In genomic region chr4:6563935-6564645, GRCh38 we compare ENCODE assay signal across 12 cellular contexts. TPM values are rescaled to one million over a fixed set of nuclear protein-coding genes. Genes with fewer than 3 reads are reported as not detected.
DNase-seq lines count a peak whose midpoint lies in the region; ATAC-seq and TF ChIP-seq lines count a peak whose summit lies in the region.
"Had no signal": no experiment of that assay in that cellular context is flagged by ENCODE, and none has a peak within 500 bp of the region (broad histone marks: within the 10 kb centered on the region; RNA-seq: fewer than 3 reads in every experiment).

No MANE protein-coding gene starts in this region.

- 11% methylated on average over 66 of the region's 66 CpGs for WGBS in ectodermal cell, 2 experiments

- no peak for TF ChIP-seq EP300 in neural cell (conservative IDR thresholded peaks at IDR 0.05; ENCODE audit: poor library complexity, severe bottlenecking)

- TF ChIP-seq CTCF in neural cell (IDR thresholded peaks at IDR 0.05; ENCODE audit: poor library complexity, severe bottlenecking): no peak

- DNase-seq in posterior vena cava (ENCODE audit: low spot score) (no peak), ureter (ENCODE audit: low spot score) (no peak)
- DNase-seq in activated CD4-positive, alpha-beta T cell treated with anti-CD3 and anti-CD28 coated beads, Interleukin-2, amount 50 U/mL, for 4 hours: no peak
- DNase-seq: CD4-positive, alpha-beta memory T cell; natural killer cell; SHP77 treated with DMSO at 0.1 percent for 48 hours had no signal

- H3K4me3 ChIP-seq in ACC112 (ENCODE audit: low read depth, low read length) (peak overlapping the region; percentile 50), HUES6 (ENCODE audit: low read depth, low read length) (peak overlapping the region; percentile 46), ectodermal cell (ENCODE audit: insufficient read depth, low read depth, low read length) (peak overlapping the region; percentile 13), neural cell (ENCODE audit: low read length) (peak overlapping the region; percentile 62)

- H3K79me2 ChIP-seq in ACC112 (ENCODE audit: control insufficient read depth, insufficient read depth, low read length, unreplicated experiment): no peaks in the 10 kb centered on the region
- H3K79me2 ChIP-seq in neural cell (replicated peaks; ENCODE audit: insufficient read depth, low read length): no peaks in the 10 kb centered on the region

- H3F3A ChIP-seq in neural cell (ENCODE audit: insufficient read depth, low read length, poor library complexity, severe bottlenecking): no peaks in the 10 kb centered on the region

- H2AFZ ChIP-seq in ACC112 (ENCODE audit: low read length, unreplicated experiment) (no peak overlapping the region), neural cell (ENCODE audit: low read depth, low read length) (no peak overlapping the region)

- no peak overlapping the region for H3K27ac ChIP-seq in ACC112 (ENCODE audit: low read depth, low read length)
- H3K27ac ChIP-seq in HUES6 (ENCODE audit: low read depth, low read length): no peak overlapping the region
- H3K27ac ChIP-seq in ectodermal cell (ENCODE audit: insufficient read depth, low read depth, low read length, poor library complexity, severe bottlenecking): no peak overlapping the region
- H3K27ac ChIP-seq in neural cell (ENCODE audit: low read length): no peak overlapping the region
- H3K27ac ChIP-seq: HL-60 had no signal

- no peaks in the 10 kb centered on the region for H3K9me2 ChIP-seq in neural cell (ENCODE audit: insufficient read depth, low read length)

- no peak for ATAC-seq in GM21737 (IDR thresholded peaks at IDR 0.05; ENCODE audit: unreplicated experiment)
- ATAC-seq: natural killer cell had no signal

- no peaks in the 10 kb centered on the region for H3K36me3 ChIP-seq in ACC112 (ENCODE audit: insufficient read depth, low read length)
- H3K36me3 ChIP-seq in HUES6 (ENCODE audit: control insufficient read depth, insufficient read depth, low read length): no peaks in the 10 kb centered on the region
- no peaks in the 10 kb centered on the region for H3K36me3 ChIP-seq in ectodermal cell (ENCODE audit: control insufficient read depth, insufficient read depth, low read length)
- no peaks in the 10 kb centered on the region for H3K36me3 ChIP-seq in neural cell (ENCODE audit: insufficient read depth, low read length)

- H3K27me3 ChIP-seq in ACC112 (ENCODE audit: insufficient read depth, low read length) (peaks cover 36% of the 10 kb centered on the region), HUES6 (ENCODE audit: control insufficient read depth, insufficient read depth, low read length) (peaks cover 90% of the 10 kb centered on the region), ectodermal cell (ENCODE audit: control insufficient read depth, insufficient read depth, low read length, poor library complexity, severe bottlenecking) (peaks cover 76% of the 10 kb centered on the region), neural cell (ENCODE audit: insufficient read depth, low read depth, low read length) (peaks cover 68% of the 10 kb centered on the region)

- no peak overlapping the region for H3K4me2 ChIP-seq in neural cell (ENCODE audit: low read length)

- H4K20me1 ChIP-seq in neural cell (ENCODE audit: insufficient read depth): no peaks in the 10 kb centered on the region

- no peak overlapping the region for H3K9ac ChIP-seq in HUES6 (ENCODE audit: low read length)
- H3K9ac ChIP-seq in neural cell (ENCODE audit: low read length): peak overlapping the region; percentile 12

- H3K9me3 ChIP-seq in HUES6 (ENCODE audit: control insufficient read depth, insufficient read depth, low read depth, low read length) (no peaks in the 10 kb centered on the region), ectodermal cell (ENCODE audit: control insufficient read depth, low read length) (no peaks in the 10 kb centered on the region), neural cell (ENCODE audit: low read length) (no peaks in the 10 kb centered on the region)

- H3K4me1 ChIP-seq in ACC112 (ENCODE audit: control insufficient read depth, insufficient read depth, low read length, unreplicated experiment) (peaks cover 21% of the 10 kb centered on the region), HUES6 (ENCODE audit: control insufficient read depth, insufficient read depth, low read length) (peaks cover 9% of the 10 kb centered on the region; the same call in 1 of the 2 replicates), ectodermal cell (ENCODE audit: control insufficient read depth, insufficient read depth, low read length) (peaks cover 5% of the 10 kb centered on the region)

- TF ChIP-seq RAD21 in neural cell (conservative IDR thresholded peaks at IDR 0.05): no peak

- intact Hi-C loops in posterior vena cava (cut with DNase I): no loop called here

TF ChIP-seq in neural cell, 6 proteins besides CTCF, POLR2A, EP300 and RAD21:
- TF ChIP-seq TAF1 (IDR thresholded peaks at IDR 0.05; ENCODE audit: low read depth) (no peak), REST (IDR thresholded peaks at IDR 0.05; ENCODE audit: borderline replicate concordance) (no peak), EZH2 (IDR thresholded peaks at IDR 0.05; ENCODE audit: borderline replicate concordance, insufficient read depth, low read length, poor library complexity, severe bottlenecking) (peak; percentile 54), POLR2AphosphoS5 (IDR thresholded peaks at IDR 0.05) (no peak)

RNA-seq across cellular contexts. Expression of gene MAN2B2, which starts 10.9 kb away (rescaled TPM):
- polyA plus RNA-seq in ectodermal cell (2013, experiment 1 of 4): 6.1 TPM
- 7.0 TPM for polyA plus RNA-seq in ectodermal cell (2013, experiment 2 of 4)
- polyA plus RNA-seq in ectodermal cell (2013, experiment 3 of 4): 5.9 TPM
- 6.8 TPM for polyA plus RNA-seq in ectodermal cell (2013, experiment 4 of 4)
- 5.2 and 7.5 TPM in 2 replicates for polyA plus RNA-seq in neural cell
- polyA minus RNA-seq in neural cell: 10.2 and 12.2 TPM in 2 replicates
- 10 to 100 TPM; 23.7 to 36.3 TPM for total RNA-seq in posterior vena cava
- 37.3 TPM for total RNA-seq in ureter
